1 cellular context compared by ENCODE assay signal in genomic region chr22:37565830-37566229, GRCh38.
TF ChIP-seq lines count a peak whose summit lies in the region.

No MANE protein-coding gene starts in this region.

TF ChIP-seq in SK-N-SH, 30 proteins besides CTCF, POLR2A, EP300 and RAD21 (continued from another document):
- TF ChIP-seq TCF12 (IDR thresholded peaks at IDR 0.05): no peak
- TF ChIP-seq GABPA (IDR thresholded peaks at IDR 0.05; ENCODE audit: low read depth): no peak
- TF ChIP-seq PBX3 (IDR thresholded peaks at IDR 0.05): no peak
- no peak for TF ChIP-seq MEF2A (IDR thresholded peaks at IDR 0.05; ENCODE audit: borderline replicate concordance, low read depth)
- TF ChIP-seq CHD2 (IDR thresholded peaks at IDR 0.05; ENCODE audit: low read length, partially characterized antibody): no peak
